In the genomic region with DNA sequence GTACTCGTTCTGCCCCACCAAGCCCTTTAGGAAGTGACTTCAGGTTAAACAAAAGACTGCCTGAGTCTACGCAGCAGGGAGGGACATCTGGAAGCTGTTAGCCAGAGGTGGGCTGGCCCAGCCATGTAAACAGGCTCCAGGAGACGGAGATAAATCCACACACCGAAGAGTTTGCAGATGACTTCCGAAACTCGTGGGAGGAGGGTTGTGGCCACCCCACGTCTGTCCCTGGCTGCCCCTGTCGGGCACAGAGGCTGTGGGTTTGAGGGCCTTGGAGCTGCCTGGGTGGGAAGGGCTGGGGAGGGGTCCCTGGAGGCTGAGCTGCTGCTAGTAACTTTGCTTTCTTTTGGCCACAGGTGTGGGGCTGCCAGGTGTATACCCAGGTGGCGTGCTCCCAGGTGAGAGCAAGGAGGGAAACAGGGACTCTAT, we compare ENCODE assay signal across 10 cellular contexts. TPM values are rescaled to one million over a fixed set of nuclear protein-coding genes. Genes with fewer than 3 reads are reported as not detected.
DNase-seq lines count a peak whose midpoint lies in the region; ATAC-seq and TF ChIP-seq lines count a peak whose summit lies in the region.
"Had no signal": no experiment of that assay in that cellular context is flagged by ENCODE, and none has a peak within 500 bp of the region (broad histone marks: within the 10 kb centered on the region; RNA-seq: fewer than 3 reads in every experiment).

No MANE protein-coding gene starts in this region.

- no peak for DNase-seq in RWPE1 (ENCODE audit: low spot score)
- peak; percentile 76 for DNase-seq in iPS DF 19.7 (ENCODE audit: low read depth, low spot score)
- no peak for DNase-seq in hippocampal formation (lab: John Stamatoyannopoulos, UW)
- DNase-seq in SHP77 treated with DMSO at 0.1 percent for 48 hours (lab: John Stamatoyannopoulos, UW) = no peak
- DNase-seq: stimulated activated CD4-positive, alpha-beta T cell treated with anti-CD3 and anti-CD28 coated beads, Interleukin-1b, Interleukin-23, amount 100 ng/mL, for 48 hours; testis had no signal

- no peaks in the 10 kb centered on the region for H3K27me3 ChIP-seq in HUES6 (ENCODE audit: control insufficient read depth, insufficient read depth, low read length)
- H3K27me3 ChIP-seq: testis had no signal

- peak overlapping the region; percentile 63; the same call in 1 of the 2 replicates for H3K27ac ChIP-seq in HUES6 (ENCODE audit: low read depth, low read length)
- H3K27ac ChIP-seq in RWPE1 = peak overlapping the region; percentile 40
- peak overlapping the region; percentile 95 for H3K27ac ChIP-seq in temporal lobe (ENCODE audit: low read depth, low read length)

- CTCF ChIA-PET in RWPE1 (lab: Yijun Ruan, JAX) = interaction anchor here (0.5 kb wide), 1 partner anchor 360 kb away, joined by 4 read pairs; no protein-coding TSS in a partner anchor

- POLR2A ChIA-PET in RWPE1 (lab: Yijun Ruan, JAX; ENCODE audit: low non-redundant PET) = no interaction called here

- peaks cover 30% of the 10 kb centered on the region for H3K4me1 ChIP-seq in HUES6 (ENCODE audit: control insufficient read depth, insufficient read depth, low read length)

- no peaks in the 10 kb centered on the region for H3K36me3 ChIP-seq in HUES6 (ENCODE audit: control insufficient read depth, insufficient read depth, low read length)

- H3K4me3 ChIP-seq in HUES6 (ENCODE audit: low read depth, low read length) = no peak overlapping the region; the same call in 1 of the 2 replicates
- H3K4me3 ChIP-seq: testis had no signal

- no peak for TF ChIP-seq CTCF in RWPE1 (conservative IDR thresholded peaks at IDR 0.05; ENCODE audit: low read depth)

- H3K9ac ChIP-seq in HUES6 (ENCODE audit: low read length) = no peak overlapping the region

- ATAC-seq in HG03342 (IDR thresholded peaks at IDR 0.05; ENCODE audit: unreplicated experiment) = no peak
- ATAC-seq: activated CD4-positive, CD25-positive, alpha-beta regulatory T cell treated with anti-CD3 and anti-CD28 coated beads, Interleukin-2, amount 50 U/mL, for 24 hours had no signal

- H3K9me3 ChIP-seq in HUES6 (ENCODE audit: control insufficient read depth, insufficient read depth, low read depth, low read length) = no peaks in the 10 kb centered on the region
- H3K9me3 ChIP-seq: testis had no signal

RNA-seq across cellular contexts. Expression of a gene that starts 15.6 kb away (rescaled TPM):
- 11.3 TPM for total RNA-seq in temporal lobe

RNA-seq across cellular contexts. Expression of a gene that starts 40.1 kb away (rescaled TPM):
- 15.5 TPM for total RNA-seq in temporal lobe

Comparison
In these comparisons a context has a peak if more than half of its experiments do, and no peak if none do; other contexts are left out.
1. H3K27ac ChIP-seq: peak in every context shown above with its lines; median percentile 95 in temporal lobe; 63 in HUES6; 40 in RWPE1.